Comparison of ENCODE assay signal across 8 cellular contexts in the genomic region with DNA sequence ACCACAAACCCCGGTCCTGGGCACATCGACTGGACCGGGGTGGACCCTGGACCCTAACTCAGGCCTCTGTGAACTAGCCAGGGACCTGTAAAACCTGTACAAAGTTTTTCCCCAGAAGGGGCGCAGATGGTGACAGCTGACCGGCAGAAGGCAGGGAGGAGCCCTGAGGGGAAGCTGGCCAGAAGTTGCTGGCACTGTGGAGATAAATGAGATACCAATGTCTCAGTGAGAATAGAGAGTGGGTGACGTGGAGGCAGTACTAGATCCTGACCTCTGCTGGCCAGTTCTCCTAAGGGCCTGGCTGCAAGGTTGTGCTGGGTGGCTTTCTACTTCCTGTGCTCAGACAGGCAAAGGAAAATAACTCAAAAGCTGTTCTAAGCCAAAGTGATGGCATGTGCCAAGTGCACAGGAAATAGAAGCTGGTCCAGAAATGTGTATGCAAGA. TPM values are rescaled to one million over a fixed set of nuclear protein-coding genes. Genes with fewer than 3 reads are reported as not detected.
DNase-seq lines count a peak whose midpoint lies in the region; ATAC-seq and TF ChIP-seq lines count a peak whose summit lies in the region.

No MANE protein-coding gene starts in this region.

- intact Hi-C loops in gastrocnemius medialis (cut with DNase I; ENCODE audit: low total_unique reads) (no loop called here), posterior cingulate gyrus (cut with DNase I) (loop anchor here (5.0 kb wide), 1 partner anchor 61 kb away; no protein-coding TSS in a partner anchor)

- no peak overlapping the region for H3K4me3 ChIP-seq in SJCRH30
- H3K4me3 ChIP-seq in gastrocnemius medialis = no peak overlapping the region

- ATAC-seq in HG03139 (IDR thresholded peaks at IDR 0.05; ENCODE audit: unreplicated experiment) (peak; percentile 60), gastrocnemius medialis (peak; percentile 31 to 39)

- H3K36me3 ChIP-seq in SJCRH30 (no peaks in the 10 kb centered on the region), gastrocnemius medialis (no peaks in the 10 kb centered on the region)

- peaks cover 22% of the 10 kb centered on the region for H3K4me1 ChIP-seq in SJCRH30
- peaks cover 0 to 12% of the 10 kb centered on the region in 2 donors for H3K4me1 ChIP-seq in gastrocnemius medialis

- in situ Hi-C loops in gastrocnemius medialis (cut with MboI; ENCODE audit: low sequenced_read_pairs in 4 of 4) = loop anchor here in 1 of 4 donors (5.0 to 10.0 kb wide), 2 partner anchors 59 to 64 kb away; no protein-coding TSS in a partner anchor

- H3K9me3 ChIP-seq in SJCRH30 (replicated peaks) (no peaks in the 10 kb centered on the region), gastrocnemius medialis (no peaks in the 10 kb centered on the region)

- H3K27ac ChIP-seq in SJCRH30 = peak overlapping the region; percentile 32
- H3K27ac ChIP-seq in gastrocnemius medialis = peak overlapping the region in 2 of 4 donors; percentile 27 to 36

- TF ChIP-seq POLR2A in erythroblast (IDR thresholded peaks at IDR 0.05; ENCODE audit: low read length) (no peak), gastrocnemius medialis (IDR thresholded peaks at IDR 0.05) (no peak)

- H3K27me3 ChIP-seq in SJCRH30 (no peaks in the 10 kb centered on the region), gastrocnemius medialis (no peaks in the 10 kb centered on the region)

- TF ChIP-seq CTCF in gastrocnemius medialis (IDR thresholded peaks at IDR 0.05 in 4 of 5, conservative IDR thresholded peaks at IDR 0.05 in 1 of 5) = peak in 1 of 5 experiments; percentile 40

- peak; percentile 23 to 42 for DNase-seq in NCI-H524 (lab: John Stamatoyannopoulos, UW)
- no peak for DNase-seq in NCI-H524 treated with DMSO at 0.1 percent for 48 hours (lab: John Stamatoyannopoulos, UW)
- peak; percentile 70 to 82 for DNase-seq in SJCRH30
- DNase-seq in erythroblast (lab: John Stamatoyannopoulos, UW) = peak; percentile 78 to 92
- DNase-seq in gastrocnemius medialis = no peak
- DNase-seq in posterior cingulate gyrus = no peak
- no peak for DNase-seq in activated CD8-positive, alpha-beta memory T cell treated with anti-CD3 and anti-CD28 coated beads, Interleukin-2, amount 50 U/mL, for 48 hours

RNA-seq across cellular contexts. Expression of a gene that starts 10.6 kb away (rescaled TPM):
- 37.7 and 40.4 TPM in 2 replicates for total RNA-seq in SJCRH30 (2014; rRNA removed; shearing (Covaris generic))
- total RNA-seq in gastrocnemius medialis = 10 to 100 TPM; 22.6 to 29.3 (median 26.9) TPM

RNA-seq across cellular contexts. Expression of a gene that starts 35.2 kb away (rescaled TPM):
- total RNA-seq in SJCRH30 (2014; rRNA removed; shearing (Covaris generic)) = 259 and 261 TPM in 2 replicates
- total RNA-seq in gastrocnemius medialis = 10 to 100 TPM; 19.0 to 29.2 (median 22.5) TPM

Comparison
In these comparisons a context has a peak if more than half of its experiments do, and no peak if none do; other contexts are left out.
1. DNase-seq: peak in NCI-H524 (2 of 2), SJCRH30 (2 of 2) and erythroblast (2 of 2); none in NCI-H524 treated with DMSO at 0.1 percent for 48 hours (single experiment), gastrocnemius medialis (0 of 2), posterior cingulate gyrus (0 of 10) and activated CD8-positive, alpha-beta memory T cell treated with anti-CD3 and anti-CD28 coated beads, Interleukin-2, amount 50 U/mL, for 48 hours (single experiment).